1 cellular context compared by ENCODE assay signal in the genomic region with DNA sequence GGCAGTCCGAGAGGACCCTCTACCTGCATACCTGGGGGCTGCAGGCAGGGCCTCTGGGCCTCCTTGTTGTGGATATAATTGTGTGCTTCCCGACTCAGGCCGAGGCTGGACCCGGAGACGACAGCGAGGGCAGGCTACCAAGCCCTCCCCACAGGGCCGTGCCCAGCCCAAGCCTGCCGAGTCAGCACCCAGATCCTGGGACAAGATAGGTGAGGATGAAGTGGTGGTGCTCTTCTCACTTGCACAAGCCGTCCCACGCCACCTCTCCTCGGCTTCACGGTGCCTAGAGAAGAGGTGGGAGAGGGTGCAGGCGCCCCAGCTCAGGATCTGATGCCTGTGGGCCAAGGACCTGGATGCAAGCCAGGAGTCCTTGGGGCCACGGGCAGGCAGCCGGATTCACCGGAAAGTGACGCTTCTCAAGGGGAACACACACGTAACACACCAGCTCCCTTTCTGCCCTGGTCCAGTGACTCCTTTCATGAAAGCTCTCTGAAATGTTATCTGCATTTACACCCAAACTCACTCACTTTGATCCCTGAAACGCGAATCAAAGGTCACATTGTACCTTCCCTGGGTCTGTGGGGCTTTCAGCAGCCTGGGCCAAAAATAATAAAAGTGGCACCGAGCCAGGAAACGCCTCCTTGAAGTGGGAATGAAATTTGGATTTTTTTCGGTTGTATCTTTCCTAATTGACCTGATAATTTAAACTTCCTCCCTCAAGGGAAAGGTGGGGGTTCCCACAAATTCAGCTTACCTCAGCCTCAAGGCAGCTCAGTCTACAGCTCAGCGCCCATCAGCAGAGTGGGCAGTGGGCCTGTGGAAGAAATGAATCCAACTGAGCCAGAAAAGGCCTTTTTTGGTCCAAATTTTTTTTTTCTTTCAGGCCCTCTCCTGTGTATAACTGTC.
A peak's percentile ranks its signal among the peaks of the same experiment; 100 is the strongest.
TF ChIP-seq lines count a peak whose summit lies in the region.

No MANE protein-coding gene starts in this region.

TF ChIP-seq in HEK293, 187 proteins besides CTCF, POLR2A, EP300 and RAD21 (continued from another document):
- TF ChIP-seq, protein P1, sequence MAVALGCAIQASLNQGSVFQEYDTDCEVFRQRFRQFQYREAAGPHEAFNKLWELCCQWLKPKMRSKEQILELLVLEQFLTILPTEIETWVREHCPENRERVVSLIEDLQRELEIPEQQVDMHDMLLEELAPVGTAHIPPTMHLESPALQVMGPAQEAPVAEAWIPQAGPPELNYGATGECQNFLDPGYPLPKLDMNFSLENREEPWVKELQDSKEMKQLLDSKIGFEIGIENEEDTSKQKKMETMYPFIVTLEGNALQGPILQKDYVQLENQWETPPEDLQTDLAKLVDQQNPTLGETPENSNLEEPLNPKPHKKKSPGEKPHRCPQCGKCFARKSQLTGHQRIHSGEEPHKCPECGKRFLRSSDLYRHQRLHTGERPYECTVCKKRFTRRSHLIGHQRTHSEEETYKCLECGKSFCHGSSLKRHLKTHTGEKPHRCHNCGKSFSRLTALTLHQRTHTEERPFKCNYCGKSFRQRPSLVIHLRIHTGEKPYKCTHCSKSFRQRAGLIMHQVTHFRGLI (tag by site-specific recombination; IDR thresholded peaks at IDR 0.05) = no peak; the same call in 1 of the 2 replicates
- no peak for TF ChIP-seq ZNF211 (tag by site-specific recombination; IDR thresholded peaks at IDR 0.05; ENCODE audit: low read depth)
- TF ChIP-seq, protein P2, sequence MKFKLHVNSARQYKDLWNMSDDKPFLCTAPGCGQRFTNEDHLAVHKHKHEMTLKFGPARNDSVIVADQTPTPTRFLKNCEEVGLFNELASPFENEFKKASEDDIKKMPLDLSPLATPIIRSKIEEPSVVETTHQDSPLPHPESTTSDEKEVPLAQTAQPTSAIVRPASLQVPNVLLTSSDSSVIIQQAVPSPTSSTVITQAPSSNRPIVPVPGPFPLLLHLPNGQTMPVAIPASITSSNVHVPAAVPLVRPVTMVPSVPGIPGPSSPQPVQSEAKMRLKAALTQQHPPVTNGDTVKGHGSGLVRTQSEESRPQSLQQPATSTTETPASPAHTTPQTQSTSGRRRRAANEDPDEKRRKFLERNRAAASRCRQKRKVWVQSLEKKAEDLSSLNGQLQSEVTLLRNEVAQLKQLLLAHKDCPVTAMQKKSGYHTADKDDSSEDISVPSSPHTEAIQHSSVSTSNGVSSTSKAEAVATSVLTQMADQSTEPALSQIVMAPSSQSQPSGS (tag by site-specific recombination; IDR thresholded peaks at IDR 0.05; ENCODE audit: low read depth) = no peak
- TF ChIP-seq IKZF3 (tag by site-specific recombination; IDR thresholded peaks at IDR 0.05) = peak; percentile 67; the same call in 1 of the 2 replicates
- peak; percentile 21; the same call in 1 of the 2 replicates for TF ChIP-seq ZNF600 (tag by site-specific recombination; IDR thresholded peaks at IDR 0.05)
- no peak for TF ChIP-seq ZNF473 (tag by site-specific recombination; IDR thresholded peaks at IDR 0.05)
- TF ChIP-seq ZNF292 (tag by site-specific recombination; IDR thresholded peaks at IDR 0.05; ENCODE audit: borderline replicate concordance, low read depth) = no peak
- TF ChIP-seq ZNF223 (tag by site-specific recombination; IDR thresholded peaks at IDR 0.05) = peak; percentile 67
- TF ChIP-seq, protein P3, sequence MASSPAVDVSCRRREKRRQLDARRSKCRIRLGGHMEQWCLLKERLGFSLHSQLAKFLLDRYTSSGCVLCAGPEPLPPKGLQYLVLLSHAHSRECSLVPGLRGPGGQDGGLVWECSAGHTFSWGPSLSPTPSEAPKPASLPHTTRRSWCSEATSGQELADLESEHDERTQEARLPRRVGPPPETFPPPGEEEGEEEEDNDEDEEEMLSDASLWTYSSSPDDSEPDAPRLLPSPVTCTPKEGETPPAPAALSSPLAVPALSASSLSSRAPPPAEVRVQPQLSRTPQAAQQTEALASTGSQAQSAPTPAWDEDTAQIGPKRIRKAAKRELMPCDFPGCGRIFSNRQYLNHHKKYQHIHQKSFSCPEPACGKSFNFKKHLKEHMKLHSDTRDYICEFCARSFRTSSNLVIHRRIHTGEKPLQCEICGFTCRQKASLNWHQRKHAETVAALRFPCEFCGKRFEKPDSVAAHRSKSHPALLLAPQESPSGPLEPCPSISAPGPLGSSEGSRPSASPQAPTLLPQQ (tag by site-specific recombination; IDR thresholded peaks at IDR 0.05) = peak; percentile 27; the same call in 1 of the 2 replicates
- TF ChIP-seq GFI1B (tag by site-specific recombination; IDR thresholded peaks at IDR 0.05) = 0 out of 2 replicates have a peak, but pooled peaks have one; percentile 4
- TF ChIP-seq, protein P4, sequence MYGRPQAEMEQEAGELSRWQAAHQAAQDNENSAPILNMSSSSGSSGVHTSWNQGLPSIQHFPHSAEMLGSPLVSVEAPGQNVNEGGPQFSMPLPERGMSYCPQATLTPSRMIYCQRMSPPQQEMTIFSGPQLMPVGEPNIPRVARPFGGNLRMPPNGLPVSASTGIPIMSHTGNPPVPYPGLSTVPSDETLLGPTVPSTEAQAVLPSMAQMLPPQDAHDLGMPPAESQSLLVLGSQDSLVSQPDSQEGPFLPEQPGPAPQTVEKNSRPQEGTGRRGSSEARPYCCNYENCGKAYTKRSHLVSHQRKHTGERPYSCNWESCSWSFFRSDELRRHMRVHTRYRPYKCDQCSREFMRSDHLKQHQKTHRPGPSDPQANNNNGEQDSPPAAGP (tag by site-specific recombination; IDR thresholded peaks at IDR 0.05) = peak; percentile 90
- no peak; the same call in 1 of the 2 replicates for TF ChIP-seq ZNF366 (tag by site-specific recombination; conservative IDR thresholded peaks at IDR 0.05)
- TF ChIP-seq ZSCAN30 (tag by site-specific recombination; IDR thresholded peaks at IDR 0.05) = peak; percentile 56; the same call in 1 of the 2 replicates
- TF ChIP-seq, protein P5, sequence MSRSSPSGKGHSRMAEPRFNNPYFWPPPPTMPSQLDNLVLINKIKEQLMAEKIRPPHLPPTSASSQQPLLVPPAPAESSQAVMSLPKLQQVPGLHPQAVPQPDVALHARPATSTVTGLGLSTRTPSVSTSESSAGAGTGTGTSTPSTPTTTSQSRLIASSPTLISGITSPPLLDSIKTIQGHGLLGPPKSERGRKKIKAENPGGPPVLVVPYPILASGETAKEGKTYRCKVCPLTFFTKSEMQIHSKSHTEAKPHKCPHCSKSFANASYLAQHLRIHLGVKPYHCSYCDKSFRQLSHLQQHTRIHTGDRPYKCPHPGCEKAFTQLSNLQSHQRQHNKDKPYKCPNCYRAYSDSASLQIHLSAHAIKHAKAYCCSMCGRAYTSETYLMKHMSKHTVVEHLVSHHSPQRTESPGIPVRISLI (tag by site-specific recombination; IDR thresholded peaks at IDR 0.05) = peak; percentile 65; the same call in 1 of the 2 replicates
- TF ChIP-seq PRDM1 (tag by site-specific recombination; IDR thresholded peaks at IDR 0.05) = peak; percentile 75
- TF ChIP-seq ZNF660 (tag by site-specific recombination; IDR thresholded peaks at IDR 0.05) = peak; percentile 73
- no peak for TF ChIP-seq ZNF202 (tag by site-specific recombination; IDR thresholded peaks at IDR 0.05; ENCODE audit: borderline replicate concordance)
- TF ChIP-seq, protein P6, sequence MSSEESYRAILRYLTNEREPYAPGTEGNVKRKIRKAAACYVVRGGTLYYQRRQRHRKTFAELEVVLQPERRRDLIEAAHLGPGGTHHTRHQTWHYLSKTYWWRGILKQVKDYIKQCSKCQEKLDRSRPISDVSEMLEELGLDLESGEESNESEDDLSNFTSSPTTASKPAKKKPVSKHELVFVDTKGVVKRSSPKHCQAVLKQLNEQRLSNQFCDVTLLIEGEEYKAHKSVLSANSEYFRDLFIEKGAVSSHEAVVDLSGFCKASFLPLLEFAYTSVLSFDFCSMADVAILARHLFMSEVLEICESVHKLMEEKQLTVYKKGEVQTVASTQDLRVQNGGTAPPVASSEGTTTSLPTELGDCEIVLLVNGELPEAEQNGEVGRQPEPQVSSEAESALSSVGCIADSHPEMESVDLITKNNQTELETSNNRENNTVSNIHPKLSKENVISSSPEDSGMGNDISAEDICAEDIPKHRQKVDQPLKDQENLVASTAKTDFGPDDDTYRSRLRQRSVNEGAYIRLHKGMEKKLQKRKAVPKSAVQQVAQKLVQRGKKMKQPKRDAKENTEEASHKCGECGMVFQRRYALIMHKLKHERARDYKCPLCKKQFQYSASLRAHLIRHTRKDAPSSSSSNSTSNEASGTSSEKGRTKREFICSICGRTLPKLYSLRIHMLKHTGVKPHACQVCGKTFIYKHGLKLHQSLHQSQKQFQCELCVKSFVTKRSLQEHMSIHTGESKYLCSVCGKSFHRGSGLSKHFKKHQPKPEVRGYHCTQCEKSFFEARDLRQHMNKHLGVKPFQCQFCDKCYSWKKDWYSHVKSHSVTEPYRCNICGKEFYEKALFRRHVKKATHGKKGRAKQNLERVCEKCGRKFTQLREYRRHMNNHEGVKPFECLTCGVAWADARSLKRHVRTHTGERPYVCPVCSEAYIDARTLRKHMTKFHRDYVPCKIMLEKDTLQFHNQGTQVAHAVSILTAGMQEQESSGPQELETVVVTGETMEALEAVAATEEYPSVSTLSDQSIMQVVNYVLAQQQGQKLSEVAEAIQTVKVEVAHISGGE (tag by site-specific recombination; conservative IDR thresholded peaks at IDR 0.05; ENCODE audit: low read depth) = peak; percentile 95
- peak; percentile 89 for TF ChIP-seq ZFHX2 (tag by site-specific recombination; conservative IDR thresholded peaks at IDR 0.05)
- TF ChIP-seq ZNF354C (tag by site-specific recombination; IDR thresholded peaks at IDR 0.05; ENCODE audit: borderline replicate concordance, low read depth) = no peak
- TF ChIP-seq ZBTB21 (tag by site-specific recombination; IDR thresholded peaks at IDR 0.05) = peak; percentile 79
- TF ChIP-seq ZFP3 (tag by site-specific recombination; IDR thresholded peaks at IDR 0.05; ENCODE audit: low read depth) = no peak
- no peak for TF ChIP-seq ZNF133 (tag by site-specific recombination; IDR thresholded peaks at IDR 0.05)
- TF ChIP-seq ZSCAN16 (tag by site-specific recombination; IDR thresholded peaks at IDR 0.05) = no peak
- TF ChIP-seq ZNF707 (tag by site-specific recombination; IDR thresholded peaks at IDR 0.05) = no peak
